ENCODE assay signal across 29 cellular contexts in the genomic region with DNA sequence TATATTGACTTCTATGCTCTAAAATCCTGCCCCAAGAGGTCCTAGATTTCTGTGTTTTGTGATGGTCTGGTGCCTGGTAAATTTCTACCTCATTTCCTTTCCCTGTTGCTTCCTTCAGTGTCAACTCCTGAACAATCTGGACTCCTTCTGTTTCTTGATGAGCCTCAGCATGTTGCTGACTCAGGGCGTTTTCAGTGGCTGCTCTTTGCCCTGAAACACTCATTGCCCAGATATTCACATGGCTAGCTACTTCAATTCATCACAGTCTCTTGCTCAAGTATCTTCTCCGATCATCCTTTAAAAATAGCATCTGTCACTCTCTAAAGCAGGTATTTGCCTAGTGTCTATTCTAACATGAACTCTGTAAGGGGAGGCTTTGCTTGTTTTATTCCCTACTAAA.
"Had no signal": no experiment of that assay in that cellular context is flagged by ENCODE, and none has a peak within 500 bp of the region (broad histone marks: within the 10 kb centered on the region; RNA-seq: fewer than 3 reads in every experiment).

No MANE protein-coding gene starts in this region.

- ATAC-seq: gastrocnemius medialis; left colon; naive thymus-derived CD8-positive, alpha-beta T cell; pancreas; stimulated activated naive B cell treated with anti-CD40 and anti-IgM and Interleukin-4, amounts not matched to agents 10 μg/mL and 1 μg/mL and 100 μg/mL, for 72 hours; upper lobe of right lung had no signal

- H3K4me3 ChIP-seq: gastrocnemius medialis, pancreas, prostate gland, sigmoid colon, stomach, thyroid gland, upper lobe of right lung had no signal

- H3K27me3 ChIP-seq: gastrocnemius medialis, pancreas, sigmoid colon, stomach, thyroid gland, upper lobe of right lung had no signal

- H3K4me1 ChIP-seq: gastrocnemius medialis, pancreas, prostate gland, sigmoid colon, stomach, thyroid gland, upper lobe of right lung had no signal

- H3K9me3 ChIP-seq: gastrocnemius medialis, pancreas, prostate gland, sigmoid colon, thyroid gland, upper lobe of right lung had no signal

- FAIRE-seq: colon, endometrium, keratinocyte, pancreas, TTC549 had no signal

- DNase-seq: activated CD4-positive, alpha-beta T cell treated with anti-CD3 and anti-CD28 coated beads for 4 hours; activated CD4-positive, alpha-beta T cell treated with anti-CD3 and anti-CD28 coated beads, Interleukin-2, amount 50 U/mL, for 4 hours; activated effector memory CD4-positive, alpha-beta T cell treated with Interleukin-2 at 50 U/mL for 16 hours; activated naive CD4-positive, alpha-beta T cell treated with Interleukin-2 at 50 U/mL for 16 hours; anterior cingulate cortex; dermis blood vessel endothelial cell; effector CD4-positive, alpha-beta T cell; gastrocnemius medialis; glutamatergic neuron; hippocampal formation; left colon; naive thymus-derived CD8-positive, alpha-beta T cell; nucleus accumbens; pancreas; retina; sigmoid colon; stimulated activated CD4-positive, alpha-beta T cell treated with anti-CD3 and anti-CD28 coated beads, Interleukin-15, amount 100 ng/mL, for 24 hours; stimulated activated CD4-positive, alpha-beta T cell treated with anti-CD3 and anti-CD28 coated beads, Interleukin-2, amount 100 ng/mL, for 24 hours; stimulated activated naive B cell treated with anti-CD40 and anti-IgM and Interleukin-4, amounts not matched to agents 10 μg/mL and 1 μg/mL and 100 μg/mL, for 72 hours; stomach; T-helper 9 cell; thyroid gland; upper lobe of right lung had no signal

- H3K36me3 ChIP-seq: gastrocnemius medialis, pancreas, prostate gland, sigmoid colon, stomach, thyroid gland, upper lobe of right lung had no signal

- H3K27ac ChIP-seq: gastrocnemius medialis, pancreas, prostate gland, sigmoid colon, stomach, thyroid gland, upper lobe of right lung, VCaP had no signal
